Comparison of ENCODE assay signal across 8 cellular contexts in genomic region chr3:172096881-172097420, GRCh38. TPM values are rescaled to one million over a fixed set of nuclear protein-coding genes. Genes with fewer than 3 reads are reported as not detected.
DNase-seq lines count a peak whose midpoint lies in the region; TF ChIP-seq lines count a peak whose summit lies in the region.
"Had no signal": no experiment of that assay in that cellular context is flagged by ENCODE, and none has a peak within 500 bp of the region (broad histone marks: within the 10 kb centered on the region; RNA-seq: fewer than 3 reads in every experiment).

No MANE protein-coding gene starts in this region.

- peak in 1 of 2 donors; percentile 34 for TF ChIP-seq EP300 in tibial nerve (IDR thresholded peaks at IDR 0.05)

- H3K36me3 ChIP-seq in right atrium auricular region, result no peaks in the 10 kb centered on the region
- H3K36me3 ChIP-seq in tibial artery, result no peaks in the 10 kb centered on the region
- no peaks in the 10 kb centered on the region for H3K36me3 ChIP-seq in tibial nerve

- peak overlapping the region; percentile 19; the same call in 1 of the 2 replicates for H3K27ac ChIP-seq in VCaP
- H3K27ac ChIP-seq in right atrium auricular region, result peak overlapping the region; percentile 40 to 57
- H3K27ac ChIP-seq in tibial artery, result peak overlapping the region; percentile 65
- peak overlapping the region in 2 of 4 donors; percentile 29 to 55 for H3K27ac ChIP-seq in tibial nerve

- H3K4me1 ChIP-seq in right atrium auricular region (peaks cover 0 to 76% of the 10 kb centered on the region in 2 donors), tibial artery (peaks cover 0 to 73% (median 35%) of the 10 kb centered on the region in 4 donors), tibial nerve (peaks cover 0 to 67% (median 11%) of the 10 kb centered on the region in 4 donors)

- H3K9me3 ChIP-seq in right atrium auricular region (no peaks in the 10 kb centered on the region), tibial artery (no peaks in the 10 kb centered on the region), tibial nerve (no peaks in the 10 kb centered on the region)

- TF ChIP-seq CTCF in VCaP (conservative IDR thresholded peaks at IDR 0.05), result no peak
- no peak for TF ChIP-seq CTCF in right atrium auricular region (IDR thresholded peaks at IDR 0.05)
- TF ChIP-seq CTCF in tibial artery (IDR thresholded peaks at IDR 0.05), result no peak
- no peak for TF ChIP-seq CTCF in tibial nerve (IDR thresholded peaks at IDR 0.05)

- DNase-seq in HuH-7.5 (ENCODE audit: low spot score), result peak; percentile 20
- no peak for DNase-seq in right atrium auricular region (ENCODE audit: low spot score)
- DNase-seq in tibial artery, result no peak
- no peak for DNase-seq in G401 (ENCODE audit: low spot score)
- DNase-seq in NCI-H2171 treated with DMSO at 0.1 percent for 48 hours (lab: John Stamatoyannopoulos, UW), result no peak
- DNase-seq in tibial nerve (ENCODE audit: low spot score in 2 of 2), result no peak
- DNase-seq: retina had no signal

- H3K4me3 ChIP-seq in right atrium auricular region (no peak overlapping the region), tibial artery (no peak overlapping the region), tibial nerve (no peak overlapping the region)

- in situ Hi-C loops in G401 (cut with HindIII; ENCODE audit: low sequenced_read_pairs), result no loop called here

- intact Hi-C loops in tibial artery (cut with DNase I; ENCODE audit: low total_unique reads), result no loop called here

- WGBS in tibial nerve, 2 donors, result 56 to 58% methylated on average over 3 of the region's 3 CpGs

- H3K27me3 ChIP-seq in right atrium auricular region, result no peaks in the 10 kb centered on the region
- no peaks in the 10 kb centered on the region for H3K27me3 ChIP-seq in tibial artery
- no peaks in the 10 kb centered on the region for H3K27me3 ChIP-seq in tibial nerve

- TF ChIP-seq POLR2A in tibial nerve (IDR thresholded peaks at IDR 0.05), result no peak

RNA-seq across cellular contexts. Expression of gene FNDC3B, which starts 57.6 kb away (rescaled TPM):
- total RNA-seq in right atrium auricular region, result 10 to 100 TPM; 57.6 to 69.3 TPM
- total RNA-seq in G401 (2014; rRNA removed; shearing (Covaris generic)), result 12.7 and 22.9 TPM in 2 replicates
- 100 to 1,000 TPM in 2 of 4 donors, 10 to 100 TPM in 2; 87.5 to 106 (median 95.7) TPM for total RNA-seq in tibial nerve
